20 cellular contexts compared by ENCODE assay signal in the genomic region with DNA sequence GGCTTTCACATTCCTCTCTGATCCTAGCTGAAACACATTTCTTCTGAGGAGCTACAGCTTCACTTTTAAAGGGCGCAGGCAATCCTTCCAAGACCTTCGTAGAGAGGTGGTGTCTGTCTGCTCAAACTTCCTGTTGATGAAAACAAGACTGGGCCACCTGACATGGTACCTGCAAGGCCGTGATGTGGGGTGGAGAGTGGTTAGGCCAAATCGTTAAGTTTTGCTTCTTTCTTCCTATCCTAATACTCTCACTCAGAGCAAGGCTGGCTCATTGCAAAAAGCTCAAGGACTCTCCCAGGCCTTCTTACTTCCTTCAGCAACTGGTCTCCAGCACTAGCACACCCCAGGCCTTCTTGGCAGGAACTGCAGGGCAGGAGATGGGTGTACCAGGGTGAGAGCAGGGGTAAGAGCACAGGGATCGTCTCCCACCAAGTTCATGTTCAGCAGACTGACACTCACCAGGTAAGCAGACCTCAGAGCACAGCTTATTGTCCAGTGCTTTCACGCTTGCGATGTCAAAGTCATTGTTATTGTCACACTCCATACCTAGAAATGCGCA. TPM values are rescaled to one million over a fixed set of nuclear protein-coding genes. Genes with fewer than 3 reads are reported as not detected.
DNase-seq lines count a peak whose midpoint lies in the region; ATAC-seq and TF ChIP-seq lines count a peak whose summit lies in the region.
"Had no signal": no experiment of that assay in that cellular context is flagged by ENCODE, and none has a peak within 500 bp of the region (broad histone marks: within the 10 kb centered on the region; RNA-seq: fewer than 3 reads in every experiment).

No MANE protein-coding gene starts in this region.

- intact Hi-C loops in activated T-helper 1 cell treated with anti-CD3 and anti-CD28 coated beads, Interleukin-12 subunit alpha, Interleukin-12 subunit beta, Interleukin-2, Interleukin-4 antibody, amounts not matched to agents 30 ng/mL and 10 ng/mL and 1 ng/mL, durations not matched to agents 14 hours and 24 hours and 36 hours (cut with micrococcal nuclease): no loop called here

- no peak overlapping the region for H3K4me3 Mint-ChIP-seq in activated naive CD4-positive, alpha-beta T cell treated with anti-CD3 and anti-CD28 coated beads, Interleukin-2, amount 10 ng/mL, durations not matched to agents 7 days and 5 days
- H3K4me3 Mint-ChIP-seq in activated T-helper 1 cell treated with anti-CD3 and anti-CD28 coated beads, Interleukin-12 subunit alpha, Interleukin-12 subunit beta, Interleukin-2, Interleukin-4 antibody, amounts not matched to agents 30 ng/mL and 10 ng/mL and 1 ng/mL, durations not matched to agents 14 hours and 24 hours and 36 hours: no peak overlapping the region
- no peak overlapping the region for H3K4me3 Mint-ChIP-seq in endodermal cell
- H3K4me3 Mint-ChIP-seq: CD14-positive monocyte, neural crest cell had no signal

- H3K27me3 ChIP-seq in endodermal cell (ENCODE audit: control insufficient read depth, insufficient read depth, low read length, poor library complexity, severe bottlenecking): no peaks in the 10 kb centered on the region
- H3K27me3 ChIP-seq in upper lobe of left lung: no peaks in the 10 kb centered on the region
- H3K27me3 ChIP-seq: left lung, SJCRH30 had no signal

- DNase-seq in activated naive CD4-positive, alpha-beta T cell treated with anti-CD3 and anti-CD28 coated beads, Interleukin-2, amount 10 ng/mL, durations not matched to agents 7 days and 5 days: peak; percentile 65
- DNase-seq in activated naive CD4-positive, alpha-beta T cell treated with Interleukin-2 at 50 U/mL for 16 hours: no peak
- no peak for DNase-seq in activated T-helper 1 cell treated with anti-CD3 and anti-CD28 coated beads, Interleukin-12 subunit alpha, Interleukin-12 subunit beta, Interleukin-2, Interleukin-4 antibody, amounts not matched to agents 30 ng/mL and 10 ng/mL and 1 ng/mL, durations not matched to agents 14 hours and 24 hours and 36 hours (ENCODE audit: low spot score)
- DNase-seq in endodermal cell (peak; percentile 53), upper lobe of left lung (no peak), SIG-M5 treated with dmso at 0.1 percent for 504 hours (lab: John Stamatoyannopoulos, UW; ENCODE audit: unreplicated experiment) (no peak), NCI-H774 (lab: John Stamatoyannopoulos, UW) (no peak), NCI-H2196 (lab: John Stamatoyannopoulos, UW; ENCODE audit: unreplicated experiment) (no peak)
- DNase-seq: amniotic stem cell; DMS53; midbrain; NCI-H1436; NCI-H2171 treated with DMSO at 0.1 percent for 48 hours; SJCRH30; stimulated activated CD4-positive, alpha-beta T cell treated with anti-CD3 and anti-CD28 coated beads, Interleukin-4, amount 100 ng/mL, for 1 hour had no signal

- peaks cover 88% of the 10 kb centered on the region for H3K36me3 Mint-ChIP-seq in activated naive CD4-positive, alpha-beta T cell treated with anti-CD3 and anti-CD28 coated beads, Interleukin-2, amount 10 ng/mL, durations not matched to agents 7 days and 5 days
- peaks cover 40% of the 10 kb centered on the region for H3K36me3 Mint-ChIP-seq in activated T-helper 1 cell treated with anti-CD3 and anti-CD28 coated beads, Interleukin-12 subunit alpha, Interleukin-12 subunit beta, Interleukin-2, Interleukin-4 antibody, amounts not matched to agents 30 ng/mL and 10 ng/mL and 1 ng/mL, durations not matched to agents 14 hours and 24 hours and 36 hours (ENCODE audit: low read depth)
- no peaks in the 10 kb centered on the region for H3K36me3 Mint-ChIP-seq in endodermal cell (ENCODE audit: low read depth)
- H3K36me3 Mint-ChIP-seq: CD14-positive monocyte had no signal

- CTCF ChIA-PET in activated naive CD4-positive, alpha-beta T cell treated with anti-CD3 and anti-CD28 coated beads, Interleukin-2, amount 10 ng/mL, durations not matched to agents 7 days and 5 days (lab: Charles Lee): interaction anchor here (1.0 to 2.4 kb wide), 5 partner anchors 9 to 246 kb away, joined by 3 to 10 read pairs (median 3); no protein-coding TSS in a partner anchor

- no peak for TF ChIP-seq POLR2A in upper lobe of left lung (IDR thresholded peaks at IDR 0.05)

- TF ChIP-seq CTCF in endodermal cell (conservative IDR thresholded peaks at IDR 0.05) (no peak), upper lobe of left lung (IDR thresholded peaks at IDR 0.05) (no peak)

- ATAC-seq in upper lobe of left lung (ENCODE audit: low FRiP score in 2 of 2): no peak
- ATAC-seq: left lung had no signal

- H3K4me1 ChIP-seq in endodermal cell (ENCODE audit: control insufficient read depth, insufficient read depth, low read length): no peaks in the 10 kb centered on the region
- peaks cover 0 to 3% (median 0%) of the 10 kb centered on the region in 4 donors for H3K4me1 ChIP-seq in upper lobe of left lung

- H3K27me3 Mint-ChIP-seq in activated naive CD4-positive, alpha-beta T cell treated with anti-CD3 and anti-CD28 coated beads, Interleukin-2, amount 10 ng/mL, durations not matched to agents 7 days and 5 days: no peaks in the 10 kb centered on the region
- no peaks in the 10 kb centered on the region for H3K27me3 Mint-ChIP-seq in activated T-helper 1 cell treated with anti-CD3 and anti-CD28 coated beads, Interleukin-12 subunit alpha, Interleukin-12 subunit beta, Interleukin-2, Interleukin-4 antibody, amounts not matched to agents 30 ng/mL and 10 ng/mL and 1 ng/mL, durations not matched to agents 14 hours and 24 hours and 36 hours (ENCODE audit: insufficient read depth)
- H3K27me3 Mint-ChIP-seq in endodermal cell (ENCODE audit: insufficient read depth): no peaks in the 10 kb centered on the region

- H3K4me3 ChIP-seq in endodermal cell (ENCODE audit: low read length) (no peak overlapping the region), upper lobe of left lung (no peak overlapping the region)
- H3K4me3 ChIP-seq: left lung, prostate gland, SJCRH30 had no signal

- 96 to 100% methylated on average over 5 to 8 of the region's 8 CpGs for WGBS in endodermal cell (ENCODE audit: insufficient coverage in 1 of 2, insufficient read length in 1 of 2), 2 experiments
- 85 to 88% methylated on average over 8 of the region's 8 CpGs for WGBS in upper lobe of left lung, 2 donors

- no peak overlapping the region for H3K9ac ChIP-seq in endodermal cell (ENCODE audit: extremely low read depth, low read length, poor library complexity, severe bottlenecking)

- peaks cover 56% of the 10 kb centered on the region for H3K4me1 Mint-ChIP-seq in activated naive CD4-positive, alpha-beta T cell treated with anti-CD3 and anti-CD28 coated beads, Interleukin-2, amount 10 ng/mL, durations not matched to agents 7 days and 5 days
- peaks cover 34% of the 10 kb centered on the region for H3K4me1 Mint-ChIP-seq in activated T-helper 1 cell treated with anti-CD3 and anti-CD28 coated beads, Interleukin-12 subunit alpha, Interleukin-12 subunit beta, Interleukin-2, Interleukin-4 antibody, amounts not matched to agents 30 ng/mL and 10 ng/mL and 1 ng/mL, durations not matched to agents 14 hours and 24 hours and 36 hours (ENCODE audit: low read depth)
- H3K4me1 Mint-ChIP-seq in endodermal cell: peaks cover 22% of the 10 kb centered on the region

- H3K9me3 Mint-ChIP-seq in activated naive CD4-positive, alpha-beta T cell treated with anti-CD3 and anti-CD28 coated beads, Interleukin-2, amount 10 ng/mL, durations not matched to agents 7 days and 5 days: no peaks in the 10 kb centered on the region
- H3K9me3 Mint-ChIP-seq in activated T-helper 1 cell treated with anti-CD3 and anti-CD28 coated beads, Interleukin-12 subunit alpha, Interleukin-12 subunit beta, Interleukin-2, Interleukin-4 antibody, amounts not matched to agents 30 ng/mL and 10 ng/mL and 1 ng/mL, durations not matched to agents 14 hours and 24 hours and 36 hours: no peaks in the 10 kb centered on the region
- no peaks in the 10 kb centered on the region for H3K9me3 Mint-ChIP-seq in endodermal cell
- H3K9me3 Mint-ChIP-seq: CD14-positive monocyte, neural crest cell had no signal

- H3K36me3 ChIP-seq in endodermal cell (ENCODE audit: control insufficient read depth, insufficient read depth, low read length): no peaks in the 10 kb centered on the region
- no peaks in the 10 kb centered on the region for H3K36me3 ChIP-seq in upper lobe of left lung
- H3K36me3 ChIP-seq: left lung, prostate gland, SJCRH30 had no signal

- peak overlapping the region; percentile 96 for H3K27ac Mint-ChIP-seq in activated naive CD4-positive, alpha-beta T cell treated with anti-CD3 and anti-CD28 coated beads, Interleukin-2, amount 10 ng/mL, durations not matched to agents 7 days and 5 days
- H3K27ac Mint-ChIP-seq in activated T-helper 1 cell treated with anti-CD3 and anti-CD28 coated beads, Interleukin-12 subunit alpha, Interleukin-12 subunit beta, Interleukin-2, Interleukin-4 antibody, amounts not matched to agents 30 ng/mL and 10 ng/mL and 1 ng/mL, durations not matched to agents 14 hours and 24 hours and 36 hours: peak overlapping the region; percentile 12
- H3K27ac Mint-ChIP-seq in endodermal cell: no peak overlapping the region
- H3K27ac Mint-ChIP-seq: CD14-positive monocyte had no signal

- no peak for TF ChIP-seq EP300 in upper lobe of left lung (IDR thresholded peaks at IDR 0.05)

- H3K27ac ChIP-seq in endodermal cell (ENCODE audit: low read depth, low read length) (no peak overlapping the region), upper lobe of left lung (no peak overlapping the region)
- H3K27ac ChIP-seq: left lung, SJCRH30 had no signal

- H3K9me3 ChIP-seq in endodermal cell (ENCODE audit: control insufficient read depth, low read length): no peaks in the 10 kb centered on the region
- H3K9me3 ChIP-seq in upper lobe of left lung: no peaks in the 10 kb centered on the region
- H3K9me3 ChIP-seq: left lung, prostate gland, SJCRH30 had no signal

RNA-seq across cellular contexts. Expression of gene FOXJ1, which starts 10.9 kb away (rescaled TPM):
- total RNA-seq in activated T-helper 1 cell treated with anti-CD3 and anti-CD28 coated beads, Interleukin-12 subunit alpha, Interleukin-12 subunit beta, Interleukin-2, Interleukin-4 antibody, amounts not matched to agents 30 ng/mL and 10 ng/mL and 1 ng/mL, durations not matched to agents 14 hours and 24 hours and 36 hours: 0.10 TPM in 1 of 2 replicates, not detected in the other
- total RNA-seq in endodermal cell (10 to 100 TPM; 17.8 to 23.6 TPM), upper lobe of left lung (10 to 100 TPM in 5 of 6 donors, 1 to 10 TPM in 1; 3.3 to 86.6 (median 32.2) TPM)
- polyA plus RNA-seq in endodermal cell (2013, experiment 1 of 2): 12.3 TPM
- 12.8 TPM for polyA plus RNA-seq in endodermal cell (2013, experiment 2 of 2)
- polyA plus RNA-seq: AG04450, CD14-positive monocyte had no signal

RNA-seq across cellular contexts. Expression of gene EXOC7, which starts 48.4 kb away (rescaled TPM):
- 108 and 116 TPM in 2 replicates for total RNA-seq in activated T-helper 1 cell treated with anti-CD3 and anti-CD28 coated beads, Interleukin-12 subunit alpha, Interleukin-12 subunit beta, Interleukin-2, Interleukin-4 antibody, amounts not matched to agents 30 ng/mL and 10 ng/mL and 1 ng/mL, durations not matched to agents 14 hours and 24 hours and 36 hours
- total RNA-seq in endodermal cell: 100 to 1,000 TPM; 159 to 187 TPM
- 83.1 TPM for polyA plus RNA-seq in endodermal cell (2013, experiment 1 of 2)
- 82.3 TPM for polyA plus RNA-seq in endodermal cell (2013, experiment 2 of 2)
- total RNA-seq in upper lobe of left lung: 100 to 1,000 TPM in 3 of 6 donors, 10 to 100 TPM in 3; 69.4 to 233 (median 103) TPM

Comparison
In these comparisons a context has a peak if more than half of its experiments do, and no peak if none do; other contexts are left out.
1. DNase-seq: peak in activated naive CD4-positive, alpha-beta T cell treated with anti-CD3 and anti-CD28 coated beads, Interleukin-2, amount 10 ng/mL, durations not matched to agents 7 days and 5 days (single experiment) and endodermal cell (single experiment); none in activated naive CD4-positive, alpha-beta T cell treated with Interleukin-2 at 50 U/mL for 16 hours (single experiment), activated T-helper 1 cell treated with anti-CD3 and anti-CD28 coated beads, Interleukin-12 subunit alpha, Interleukin-12 subunit beta, Interleukin-2, Interleukin-4 antibody, amounts not matched to agents 30 ng/mL and 10 ng/mL and 1 ng/mL, durations not matched to agents 14 hours and 24 hours and 36 hours (single experiment), upper lobe of left lung (0 of 2), SIG-M5 treated with dmso at 0.1 percent for 504 hours (single experiment), NCI-H774 (single experiment) and NCI-H2196 (single experiment).